Comparison of ENCODE assay signal across 11 cellular contexts in the genomic region with DNA sequence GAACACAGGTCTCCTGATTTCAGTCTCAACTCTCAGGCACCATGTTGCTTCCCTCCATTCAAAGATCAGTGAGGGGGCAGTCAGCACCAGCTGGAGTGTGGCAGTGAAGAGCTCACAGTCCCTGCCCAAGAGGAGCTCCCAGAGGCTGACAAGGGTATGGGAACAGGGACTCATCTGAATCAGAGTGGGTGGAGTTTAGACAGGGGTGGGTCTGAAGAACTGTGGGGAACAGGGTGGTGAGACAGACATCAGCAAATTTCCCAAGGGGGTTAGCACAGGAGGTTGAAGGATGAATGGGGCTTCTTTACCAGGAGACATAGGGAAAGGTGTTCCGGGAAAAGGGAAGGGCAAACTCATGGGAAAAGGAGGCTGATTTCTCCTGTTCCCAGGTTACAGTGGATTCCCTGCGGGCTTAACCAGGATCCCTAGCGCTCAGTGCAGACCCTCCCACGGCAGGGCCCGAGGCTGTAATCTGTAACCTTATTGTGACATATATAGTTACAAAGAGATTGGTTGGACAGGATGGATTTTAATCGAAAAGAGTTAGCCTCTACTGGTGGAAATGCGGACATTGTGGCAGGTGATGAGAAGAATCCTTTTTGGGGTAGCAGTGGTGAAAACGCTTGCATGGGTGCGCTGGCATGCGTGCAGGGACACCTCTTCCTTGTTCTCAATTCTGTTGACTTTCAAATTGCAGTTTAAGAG.
A peak's percentile ranks its signal among the peaks of the same experiment; 100 is the strongest.
DNase-seq lines count a peak whose midpoint lies in the region; ATAC-seq and TF ChIP-seq lines count a peak whose summit lies in the region.
"Had no signal": no experiment of that assay in that cellular context is flagged by ENCODE, and none has a peak within 500 bp of the region (broad histone marks: within the 10 kb centered on the region; RNA-seq: fewer than 3 reads in every experiment).

No MANE protein-coding gene starts in this region.

- H3K9me3 Mint-ChIP-seq in activated naive CD8-positive, alpha-beta T cell treated with anti-CD3 and anti-CD28 coated beads, Interleukin-2, amount 10 ng/mL, durations not matched to agents 7 days and 5 days, result no peaks in the 10 kb centered on the region
- H3K9me3 Mint-ChIP-seq in activated naive CD8-positive, alpha-beta T cell treated with anti-CD3 and anti-CD28 coated beads for 36 hours, result no peaks in the 10 kb centered on the region
- H3K9me3 Mint-ChIP-seq: activated T-cell treated with anti-CD3 and anti-CD28 coated beads, Interleukin-2, amount 50 U/mL, for 4 hours had no signal

- no peak overlapping the region for H3K4me3 ChIP-seq in RWPE2 (ENCODE audit: severe bottlenecking)

- ATAC-seq in activated naive CD8-positive, alpha-beta T cell treated with anti-CD3 and anti-CD28 coated beads, Interleukin-2, amount 10 ng/mL, durations not matched to agents 7 days and 5 days (ENCODE audit: low read depth), result no peak
- ATAC-seq in RWPE2 (ENCODE audit: low read depth), result peak; percentile 45; the same call in 2 of the 3 replicates

- H3K4me1 Mint-ChIP-seq in activated naive CD8-positive, alpha-beta T cell treated with anti-CD3 and anti-CD28 coated beads, Interleukin-2, amount 10 ng/mL, durations not matched to agents 7 days and 5 days, result peaks cover 10% of the 10 kb centered on the region
- H3K4me1 Mint-ChIP-seq in activated naive CD8-positive, alpha-beta T cell treated with anti-CD3 and anti-CD28 coated beads for 36 hours, result peaks cover 9% of the 10 kb centered on the region

- H3K36me3 Mint-ChIP-seq in activated naive CD8-positive, alpha-beta T cell treated with anti-CD3 and anti-CD28 coated beads, Interleukin-2, amount 10 ng/mL, durations not matched to agents 7 days and 5 days, result no peaks in the 10 kb centered on the region
- H3K36me3 Mint-ChIP-seq in activated naive CD8-positive, alpha-beta T cell treated with anti-CD3 and anti-CD28 coated beads for 36 hours, result no peaks in the 10 kb centered on the region

- peak; percentile 4 for DNase-seq in activated naive CD8-positive, alpha-beta T cell treated with anti-CD3 and anti-CD28 coated beads, Interleukin-2, amount 10 ng/mL, durations not matched to agents 7 days and 5 days
- DNase-seq in activated naive CD8-positive, alpha-beta T cell treated with anti-CD3 and anti-CD28 coated beads for 36 hours, result no peak
- DNase-seq in RWPE2 (ENCODE audit: low spot score) (peak; percentile 31), hepatic stellate cell (ENCODE audit: low spot score) (peak; percentile 70), GM20000 (ENCODE audit: low spot score) (no peak), NCI-H524 treated with DMSO at 0.1 percent for 48 hours (lab: John Stamatoyannopoulos, UW) (no peak), NCI-H1694 (lab: John Stamatoyannopoulos, UW) (no peak), NCI-H526 (lab: John Stamatoyannopoulos, UW) (no peak)

- H3K36me3 ChIP-seq in RWPE2 (ENCODE audit: low read depth), result no peaks in the 10 kb centered on the region
- H3K36me3 ChIP-seq: BE2C, brain microvascular endothelial cell had no signal

- H3K27me3 ChIP-seq in RWPE2 (ENCODE audit: insufficient read depth, poor library complexity, severe bottlenecking), result no peaks in the 10 kb centered on the region
- H3K27me3 ChIP-seq: BE2C, brain microvascular endothelial cell had no signal

- no peaks in the 10 kb centered on the region for H3K9me3 ChIP-seq in RWPE2 (ENCODE audit: severe bottlenecking)
- H3K9me3 ChIP-seq: BE2C had no signal

- no peak for TF ChIP-seq CTCF in RWPE2 (IDR thresholded peaks at IDR 0.05; ENCODE audit: poor library complexity, severe bottlenecking)
- TF ChIP-seq CTCF in GM20000 (IDR thresholded peaks at IDR 0.05; ENCODE audit: extremely low read depth, missing control alignments), result no peak

- POLR2A ChIA-PET in activated naive CD8-positive, alpha-beta T cell treated with anti-CD3 and anti-CD28 coated beads, Interleukin-2, amount 10 ng/mL, durations not matched to agents 7 days and 5 days (lab: Charles Lee), result no interaction called here

- H3K27me3 Mint-ChIP-seq in activated naive CD8-positive, alpha-beta T cell treated with anti-CD3 and anti-CD28 coated beads, Interleukin-2, amount 10 ng/mL, durations not matched to agents 7 days and 5 days, result peaks cover 19% of the 10 kb centered on the region
- H3K27me3 Mint-ChIP-seq in activated naive CD8-positive, alpha-beta T cell treated with anti-CD3 and anti-CD28 coated beads for 36 hours, result peaks cover 21% of the 10 kb centered on the region

- H3K4me1 ChIP-seq in RWPE2 (ENCODE audit: insufficient read depth, poor library complexity, severe bottlenecking), result peaks cover 3% of the 10 kb centered on the region
- H3K4me1 ChIP-seq: BE2C had no signal

- H3K4me3 Mint-ChIP-seq in activated naive CD8-positive, alpha-beta T cell treated with anti-CD3 and anti-CD28 coated beads, Interleukin-2, amount 10 ng/mL, durations not matched to agents 7 days and 5 days, result no peak overlapping the region
- no peak overlapping the region for H3K4me3 Mint-ChIP-seq in activated naive CD8-positive, alpha-beta T cell treated with anti-CD3 and anti-CD28 coated beads for 36 hours
- H3K4me3 Mint-ChIP-seq: activated T-cell treated with anti-CD3 and anti-CD28 coated beads, Interleukin-2, amount 50 U/mL, for 4 hours had no signal

- no peak overlapping the region for H3K27ac Mint-ChIP-seq in activated naive CD8-positive, alpha-beta T cell treated with anti-CD3 and anti-CD28 coated beads, Interleukin-2, amount 10 ng/mL, durations not matched to agents 7 days and 5 days
- H3K27ac Mint-ChIP-seq in activated naive CD8-positive, alpha-beta T cell treated with anti-CD3 and anti-CD28 coated beads for 36 hours, result no peak overlapping the region

- no peak overlapping the region for H3K27ac ChIP-seq in RWPE2 (ENCODE audit: poor library complexity, severe bottlenecking)
- H3K27ac ChIP-seq: brain microvascular endothelial cell had no signal

Comparison
In these comparisons a context has a peak if more than half of its experiments do, and no peak if none do; other contexts are left out.
1. DNase-seq: peak in activated naive CD8-positive, alpha-beta T cell treated with anti-CD3 and anti-CD28 coated beads, Interleukin-2, amount 10 ng/mL, durations not matched to agents 7 days and 5 days (single experiment), RWPE2 (single experiment) and hepatic stellate cell (single experiment); none in activated naive CD8-positive, alpha-beta T cell treated with anti-CD3 and anti-CD28 coated beads for 36 hours (single experiment), GM20000 (single experiment), NCI-H524 treated with DMSO at 0.1 percent for 48 hours (single experiment), NCI-H1694 (single experiment) and NCI-H526 (0 of 2).